ENCODE assay signal across 12 cellular contexts in the genomic region with DNA sequence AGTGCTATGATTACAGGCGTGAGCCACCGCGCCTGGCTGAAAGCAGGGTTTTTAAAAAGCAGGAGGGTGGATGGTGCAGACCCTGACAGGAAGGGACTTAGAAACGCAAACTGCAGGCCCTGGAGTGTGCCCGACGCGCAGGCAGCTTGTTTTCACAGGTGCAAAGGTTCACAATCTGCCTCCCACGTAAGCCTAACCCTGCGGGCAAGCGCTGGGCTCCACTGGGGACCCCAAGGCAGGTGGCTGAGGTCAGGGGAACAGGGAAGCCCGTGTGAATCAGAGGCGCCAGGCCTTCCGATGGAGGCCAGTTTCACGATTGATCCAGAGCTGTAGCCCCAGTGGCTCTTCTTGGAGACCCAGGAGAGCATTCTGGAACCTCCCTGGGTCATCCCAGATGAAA.
"Had no signal": no experiment of that assay in that cellular context is flagged by ENCODE, and none has a peak within 500 bp of the region (broad histone marks: within the 10 kb centered on the region; RNA-seq: fewer than 3 reads in every experiment).

No MANE protein-coding gene starts in this region.

- DNase-seq: activated CD4-positive, alpha-beta T cell treated with anti-CD3 and anti-CD28 coated beads, Interleukin-2, amount 10 ng/mL, durations not matched to agents 7 days and 5 days; activated naive CD4-positive, alpha-beta T cell treated with anti-CD3 and anti-CD28 coated beads for 36 hours; brain microvascular endothelial cell; erythroblast; foreskin melanocyte; glutamatergic neuron; hypothalamus; left ventricle myocardium inferior; retina had no signal

- ATAC-seq: activated CD4-positive, CD25-positive, alpha-beta regulatory T cell treated with anti-CD3 and anti-CD28 coated beads, Interleukin-2, amount 50 U/mL, for 24 hours; activated T-helper 17 cell treated with anti-CD3 and anti-CD28 coated beads, Interleukin-2, amount 50 U/mL, for 72 hours; naive thymus-derived CD4-positive, alpha-beta T cell had no signal
